In genomic region chr15:50993598-50993997, GRCh38 we compare ENCODE assay signal across 16 cellular contexts.
DNase-seq lines count a peak whose midpoint lies in the region; ATAC-seq lines count a peak whose summit lies in the region.
"Had no signal": no experiment of that assay in that cellular context is flagged by ENCODE, and none has a peak within 500 bp of the region (broad histone marks: within the 10 kb centered on the region; RNA-seq: fewer than 3 reads in every experiment).

No MANE protein-coding gene starts in this region.

- no peaks in the 10 kb centered on the region for H3K9me3 Mint-ChIP-seq in stimulated activated naive CD8-positive, alpha-beta T cell treated with anti-CD3 and anti-CD28 coated beads, Interleukin-15, Interleukin-2, amounts not matched to agents 100 ng/mL and 50 ng/mL, for 24 hours
- H3K9me3 Mint-ChIP-seq in stimulated activated naive CD8-positive, alpha-beta T cell treated with anti-CD3 and anti-CD28 coated beads, Interleukin-15, amount 100 ng/mL, for 72 hours: no peaks in the 10 kb centered on the region

- H2AK5ac ChIP-seq in mesenchymal stem cell (ENCODE audit: low read length, severe bottlenecking): no peak overlapping the region

- H3K27me3 ChIP-seq in SJCRH30: no peaks in the 10 kb centered on the region
- H3K27me3 ChIP-seq in mesenchymal stem cell (ENCODE audit: control insufficient read depth in 1 of 2, insufficient read depth in 1 of 2, low read length in 2 of 2): no peaks in the 10 kb centered on the region
- H3K27me3 ChIP-seq: Peyer's patch, SJSA1 had no signal

- no peak for DNase-seq in stimulated activated naive CD8-positive, alpha-beta T cell treated with anti-CD3 and anti-CD28 coated beads, Interleukin-15, amount 100 ng/mL, for 72 hours
- DNase-seq in astrocyte of the hippocampus (ENCODE audit: low read depth, low spot score): peak; percentile 32
- peak; percentile 17 for DNase-seq in kidney tubule cell (ENCODE audit: low spot score)
- DNase-seq in SJCRH30: no peak
- DNase-seq in DMS79 (lab: John Stamatoyannopoulos, UW): no peak
- no peak for DNase-seq in mesenchymal stem cell
- no peak for DNase-seq in GDM1 (lab: John Stamatoyannopoulos, UW)
- DNase-seq: 8988T, Caco-2, GF-D8, NCI-H1092, Peyer's patch had no signal

- peaks cover 62% of the 10 kb centered on the region for H3K36me3 Mint-ChIP-seq in stimulated activated naive CD8-positive, alpha-beta T cell treated with anti-CD3 and anti-CD28 coated beads, Interleukin-15, Interleukin-2, amounts not matched to agents 100 ng/mL and 50 ng/mL, for 24 hours (ENCODE audit: low read depth)

- H3K9me3 ChIP-seq in SJCRH30 (replicated peaks) (no peaks in the 10 kb centered on the region), mesenchymal stem cell (ENCODE audit: control insufficient read depth, low read length) (no peaks in the 10 kb centered on the region)
- H3K9me3 ChIP-seq: Caco-2, Peyer's patch, SJSA1 had no signal

- H2BK5ac ChIP-seq in mesenchymal stem cell (ENCODE audit: low read depth, low read length, poor library complexity, severe bottlenecking): no peak overlapping the region

- H3K14ac ChIP-seq in mesenchymal stem cell (ENCODE audit: low read length in 2 of 2): no peak overlapping the region

- H2AFZ ChIP-seq in mesenchymal stem cell (ENCODE audit: low read depth, low read length): no peak overlapping the region

- H3K9ac ChIP-seq in mesenchymal stem cell (ENCODE audit: low read length): no peak overlapping the region

- H3K27ac ChIP-seq in SJCRH30 (no peak overlapping the region), mesenchymal stem cell (ENCODE audit: low read length, poor library complexity, severe bottlenecking) (no peak overlapping the region)
- H3K27ac ChIP-seq: Peyer's patch, SJSA1 had no signal

- no peaks in the 10 kb centered on the region for H3K4me1 Mint-ChIP-seq in stimulated activated naive CD8-positive, alpha-beta T cell treated with anti-CD3 and anti-CD28 coated beads, Interleukin-15, Interleukin-2, amounts not matched to agents 100 ng/mL and 50 ng/mL, for 24 hours (ENCODE audit: low read depth)
- no peaks in the 10 kb centered on the region for H3K4me1 Mint-ChIP-seq in stimulated activated naive CD8-positive, alpha-beta T cell treated with anti-CD3 and anti-CD28 coated beads, Interleukin-15, amount 100 ng/mL, for 72 hours
- H3K4me1 Mint-ChIP-seq: CD14-positive monocyte had no signal

- H3K4me3 Mint-ChIP-seq in stimulated activated naive CD8-positive, alpha-beta T cell treated with anti-CD3 and anti-CD28 coated beads, Interleukin-15, Interleukin-2, amounts not matched to agents 100 ng/mL and 50 ng/mL, for 24 hours: no peak overlapping the region
- no peak overlapping the region for H3K4me3 Mint-ChIP-seq in stimulated activated naive CD8-positive, alpha-beta T cell treated with anti-CD3 and anti-CD28 coated beads, Interleukin-15, amount 100 ng/mL, for 72 hours
- H3K4me3 Mint-ChIP-seq: CD14-positive monocyte had no signal

- H2BK120ac ChIP-seq in mesenchymal stem cell (ENCODE audit: low read depth, low read length): no peak overlapping the region

- H4K91ac ChIP-seq in mesenchymal stem cell (ENCODE audit: low read length): no peak overlapping the region

- peaks cover 4% of the 10 kb centered on the region for H3K79me1 ChIP-seq in mesenchymal stem cell (replicated peaks; ENCODE audit: low read length, poor library complexity, severe bottlenecking)

- no peak overlapping the region for H3K4ac ChIP-seq in mesenchymal stem cell (ENCODE audit: low read depth in 1 of 2, low read length in 2 of 2)

- H2BK15ac ChIP-seq in mesenchymal stem cell (ENCODE audit: low read depth, poor library complexity, severe bottlenecking): no peak overlapping the region

- H3K4me2 ChIP-seq in mesenchymal stem cell (ENCODE audit: low read length, poor library complexity, severe bottlenecking): no peak overlapping the region

- no peak overlapping the region for H3K18ac ChIP-seq in mesenchymal stem cell (ENCODE audit: low read depth in 1 of 2, low read length in 2 of 2)

- H3K36me3 ChIP-seq in SJCRH30: no peaks in the 10 kb centered on the region; the same call in 1 of the 2 replicates
- H3K36me3 ChIP-seq in mesenchymal stem cell (ENCODE audit: control insufficient read depth in 1 of 2, insufficient read depth in 2 of 2, low read depth in 1 of 2, low read length in 2 of 2): peaks cover 4 to 39% of the 10 kb centered on the region in 2 experiments

- H3K27me3 Mint-ChIP-seq in stimulated activated naive CD8-positive, alpha-beta T cell treated with anti-CD3 and anti-CD28 coated beads, Interleukin-15, Interleukin-2, amounts not matched to agents 100 ng/mL and 50 ng/mL, for 24 hours: no peaks in the 10 kb centered on the region
- no peaks in the 10 kb centered on the region for H3K27me3 Mint-ChIP-seq in stimulated activated naive CD8-positive, alpha-beta T cell treated with anti-CD3 and anti-CD28 coated beads, Interleukin-15, amount 100 ng/mL, for 72 hours

- no peak overlapping the region for H2BK12ac ChIP-seq in mesenchymal stem cell (ENCODE audit: low read length in 2 of 2)

- H3K4me3 ChIP-seq in SJCRH30 (no peak overlapping the region), mesenchymal stem cell (ENCODE audit: insufficient read depth in 1 of 2, low read depth in 1 of 2, low read length in 2 of 2) (no peak overlapping the region)
- H3K4me3 ChIP-seq: K562, Peyer's patch, SJSA1 had no signal

- peak overlapping the region; percentile 26 for H3K27ac Mint-ChIP-seq in stimulated activated naive CD8-positive, alpha-beta T cell treated with anti-CD3 and anti-CD28 coated beads, Interleukin-15, Interleukin-2, amounts not matched to agents 100 ng/mL and 50 ng/mL, for 24 hours
- no peak overlapping the region for H3K27ac Mint-ChIP-seq in stimulated activated naive CD8-positive, alpha-beta T cell treated with anti-CD3 and anti-CD28 coated beads, Interleukin-15, amount 100 ng/mL, for 72 hours

- H4K8ac ChIP-seq in mesenchymal stem cell (ENCODE audit: low read length): no peak overlapping the region

- ATAC-seq in stimulated activated naive CD8-positive, alpha-beta T cell treated with anti-CD3 and anti-CD28 coated beads, Interleukin-15, amount 100 ng/mL, for 72 hours: no peak
- ATAC-seq: K562 had no signal

- no peak overlapping the region for H3K23ac ChIP-seq in mesenchymal stem cell (ENCODE audit: low read length in 2 of 2)

- no CpG with 5 or more reads among the region's 4 CpGs for WGBS in mesenchymal stem cell

- H3K4me1 ChIP-seq in SJCRH30 (no peaks in the 10 kb centered on the region), mesenchymal stem cell (ENCODE audit: control insufficient read depth, insufficient read depth, low read depth, low read length) (no peaks in the 10 kb centered on the region)
- H3K4me1 ChIP-seq: Caco-2, Peyer's patch, SJSA1 had no signal

Comparison
In these comparisons a context has a peak if more than half of its experiments do, and no peak if none do; other contexts are left out.
1. DNase-seq: peak in astrocyte of the hippocampus (single experiment) and kidney tubule cell (single experiment); none in stimulated activated naive CD8-positive, alpha-beta T cell treated with anti-CD3 and anti-CD28 coated beads, Interleukin-15, amount 100 ng/mL, for 72 hours (0 of 2), SJCRH30 (0 of 2), DMS79 (single experiment), mesenchymal stem cell (single experiment) and GDM1 (single experiment).